1 cellular context compared by ENCODE assay signal in genomic region chr1:41407666-41408252, GRCh38.
TF ChIP-seq lines count a peak whose summit lies in the region.

No MANE protein-coding gene starts in this region.

TF ChIP-seq in GM23338, 12 proteins besides CTCF, POLR2A, EP300 and RAD21:
- TF ChIP-seq REST (IDR thresholded peaks at IDR 0.05; ENCODE audit: unreplicated experiment) (no peak), CREB1 (CRISPR knock-in tag; IDR thresholded peaks at IDR 0.05; ENCODE audit: low read depth) (no peak), POLR2AphosphoS5 (IDR thresholded peaks at IDR 0.05; ENCODE audit: low read depth) (no peak), ZNF331 (CRISPR knock-in tag; IDR thresholded peaks at IDR 0.05; ENCODE audit: low read depth) (no peak), EZH2phosphoT487 (IDR thresholded peaks at IDR 0.05; ENCODE audit: unreplicated experiment) (no peak), ZNF462 (CRISPR knock-in tag; IDR thresholded peaks at IDR 0.05) (no peak), JUNB (IDR thresholded peaks at IDR 0.05; ENCODE audit: unreplicated experiment) (no peak), EZH2 (IDR thresholded peaks at IDR 0.05; ENCODE audit: low read depth, unreplicated experiment) (no peak), STAT1 (IDR thresholded peaks at IDR 0.05; ENCODE audit: unreplicated experiment) (no peak), ETS1 (IDR thresholded peaks at IDR 0.05) (no peak), ZNF114 (CRISPR knock-in tag; IDR thresholded peaks at IDR 0.05) (no peak), NANOG (IDR thresholded peaks at IDR 0.05; ENCODE audit: borderline replicate concordance) (no peak)
